Comparison of ENCODE assay signal across 2 cellular contexts in the genomic region with DNA sequence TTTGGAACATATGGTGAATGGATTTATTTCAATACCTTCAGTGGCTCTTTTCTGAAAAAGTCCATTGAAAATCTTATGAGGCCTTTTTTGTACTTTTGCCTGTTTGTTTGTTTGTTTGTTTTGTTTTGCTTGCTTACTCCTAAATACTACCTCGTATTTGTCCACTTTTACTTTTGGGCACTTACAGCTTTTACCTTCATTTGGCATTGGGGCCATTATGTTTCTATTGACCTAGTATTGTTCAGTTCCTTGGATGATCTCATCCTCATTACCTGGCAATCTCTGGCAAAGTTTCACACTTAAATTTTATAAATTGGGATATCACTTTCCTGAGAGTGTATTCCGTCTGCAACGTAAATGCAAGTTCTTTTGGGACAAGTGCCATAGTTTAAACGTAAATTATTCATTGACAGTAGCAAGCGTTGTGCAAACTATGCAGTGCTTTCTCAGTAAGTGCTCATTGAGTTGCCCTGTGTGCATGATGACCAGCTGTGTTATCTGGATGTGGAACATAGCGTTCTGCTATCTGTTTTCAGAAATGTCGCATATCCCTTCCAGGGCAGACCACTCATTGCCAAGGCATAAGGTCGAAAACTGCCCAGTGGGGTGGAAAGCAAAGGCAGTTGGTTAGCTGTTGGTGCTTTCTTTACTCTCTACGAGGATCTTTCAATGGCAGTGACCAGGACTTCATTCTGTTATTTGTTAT.
TF ChIP-seq lines count a peak whose summit lies in the region.

No MANE protein-coding gene starts in this region.

TF ChIP-seq in HEK293, 187 proteins besides CTCF, POLR2A, EP300 and RAD21:
- TF ChIP-seq ZFHX2 (tag by site-specific recombination; conservative IDR thresholded peaks at IDR 0.05) = no peak
- TF ChIP-seq KLF8 (tag by site-specific recombination; IDR thresholded peaks at IDR 0.05) = 0 out of 2 replicates have a peak, but pooled peaks have one; percentile 12
- TF ChIP-seq, protein P1, sequence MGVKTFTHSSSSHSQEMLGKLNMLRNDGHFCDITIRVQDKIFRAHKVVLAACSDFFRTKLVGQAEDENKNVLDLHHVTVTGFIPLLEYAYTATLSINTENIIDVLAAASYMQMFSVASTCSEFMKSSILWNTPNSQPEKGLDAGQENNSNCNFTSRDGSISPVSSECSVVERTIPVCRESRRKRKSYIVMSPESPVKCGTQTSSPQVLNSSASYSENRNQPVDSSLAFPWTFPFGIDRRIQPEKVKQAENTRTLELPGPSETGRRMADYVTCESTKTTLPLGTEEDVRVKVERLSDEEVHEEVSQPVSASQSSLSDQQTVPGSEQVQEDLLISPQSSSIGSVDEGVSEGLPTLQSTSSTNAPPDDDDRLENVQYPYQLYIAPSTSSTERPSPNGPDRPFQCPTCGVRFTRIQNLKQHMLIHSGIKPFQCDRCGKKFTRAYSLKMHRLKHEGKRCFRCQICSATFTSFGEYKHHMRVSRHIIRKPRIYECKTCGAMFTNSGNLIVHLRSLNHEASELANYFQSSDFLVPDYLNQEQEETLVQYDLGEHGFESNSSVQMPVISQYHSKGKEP (tag by site-specific recombination; IDR thresholded peaks at IDR 0.05) = peak; percentile 77
- peak; percentile 67; the same call in 1 of the 2 replicates for TF ChIP-seq ZNF239 (tag by site-specific recombination; IDR thresholded peaks at IDR 0.05)
- no peak for TF ChIP-seq ELK4 (IDR thresholded peaks at IDR 0.05; ENCODE audit: borderline replicate concordance, low read depth, low read length)
- peak; percentile 75 for TF ChIP-seq ZNF600 (tag by site-specific recombination; IDR thresholded peaks at IDR 0.05)
- TF ChIP-seq ZNF366 (tag by site-specific recombination; conservative IDR thresholded peaks at IDR 0.05) = peak; percentile 64
- TF ChIP-seq PRDM4 (tag by site-specific recombination; IDR thresholded peaks at IDR 0.05) = no peak
- peak; percentile 56; the same call in 1 of the 2 replicates for TF ChIP-seq PRDM1 (tag by site-specific recombination; IDR thresholded peaks at IDR 0.05)
- 0 out of 2 replicates have a peak, but pooled peaks have one; percentile 25 for TF ChIP-seq ZXDB (tag by site-specific recombination; IDR thresholded peaks at IDR 0.05)
- no peak for TF ChIP-seq BCL11B (tag by site-specific recombination; IDR thresholded peaks at IDR 0.05; ENCODE audit: low read depth)
- peak; percentile 18; the same call in 1 of the 2 replicates for TF ChIP-seq ZNF629 (tag by site-specific recombination; IDR thresholded peaks at IDR 0.05)

TF ChIP-seq in H1, 55 proteins besides CTCF, POLR2A, EP300 and RAD21:
- TF ChIP-seq SIX5 (IDR thresholded peaks at IDR 0.05; ENCODE audit: low read depth, low read length) (no peak), HDAC6 (IDR thresholded peaks at IDR 0.05; ENCODE audit: low read depth, low read length) (no peak), YY1 (IDR thresholded peaks at IDR 0.05; ENCODE audit: low read depth, low read length) (no peak), SIRT6 (IDR thresholded peaks at IDR 0.05; ENCODE audit: low read length) (no peak), CEBPB (IDR thresholded peaks at IDR 0.05; ENCODE audit: low read depth, low read length) (no peak), CHD1 (IDR thresholded peaks at IDR 0.05; ENCODE audit: low read depth, low read length) (no peak), KDM1A (IDR thresholded peaks at IDR 0.05; ENCODE audit: borderline replicate concordance, low read length) (no peak), JUND (IDR thresholded peaks at IDR 0.05; ENCODE audit: low read length) (no peak), GABPA (IDR thresholded peaks at IDR 0.05; ENCODE audit: borderline replicate concordance, insufficient read depth, low read length) (no peak), SAP30 (IDR thresholded peaks at IDR 0.05; ENCODE audit: insufficient read depth, insufficient replicate concordance, low read length) (no peak), HDAC2 (IDR thresholded peaks at IDR 0.05; ENCODE audit: borderline replicate concordance in 1 of 2, low read depth in 2 of 2, low read length in 2 of 2) (no peak), TCF12 (IDR thresholded peaks at IDR 0.05; ENCODE audit: low read depth, low read length) (no peak), ASH2L (IDR thresholded peaks at IDR 0.05; ENCODE audit: low read length) (no peak), BRCA1 (IDR thresholded peaks at IDR 0.05; ENCODE audit: low read depth, low read length) (no peak), RNF2 (IDR thresholded peaks at IDR 0.05; ENCODE audit: borderline replicate concordance, low read depth, low read length, missing control alignments, poor library complexity, severe bottlenecking) (no peak)
